13 cellular contexts compared by ENCODE assay signal in genomic region chr12:81962126-81962856, GRCh38.
DNase-seq lines count a peak whose midpoint lies in the region; ATAC-seq and TF ChIP-seq lines count a peak whose summit lies in the region.
"Had no signal": no experiment of that assay in that cellular context is flagged by ENCODE, and none has a peak within 500 bp of the region (broad histone marks: within the 10 kb centered on the region; RNA-seq: fewer than 3 reads in every experiment).

No MANE protein-coding gene starts in this region.

- ATAC-seq in GM19463 (IDR thresholded peaks at IDR 0.05; ENCODE audit: unreplicated experiment) (peak; percentile 59), HG03342 (IDR thresholded peaks at IDR 0.05; ENCODE audit: unreplicated experiment) (no peak)

- no peaks in the 10 kb centered on the region for H3K4me1 Mint-ChIP-seq in HFFc6 (ENCODE audit: low read depth)
- H3K4me1 Mint-ChIP-seq: CD4-positive, CD25-positive, alpha-beta regulatory T cell had no signal

- no peaks in the 10 kb centered on the region for H3K27me3 Mint-ChIP-seq in HFFc6 (ENCODE audit: insufficient read depth)
- H3K27me3 Mint-ChIP-seq: CD4-positive, CD25-positive, alpha-beta regulatory T cell had no signal

- no peak overlapping the region for H3K27ac Mint-ChIP-seq in HFFc6
- H3K27ac Mint-ChIP-seq: CD4-positive, CD25-positive, alpha-beta regulatory T cell had no signal

- DNase-seq in NCI-H69 (lab: John Stamatoyannopoulos, UW) (peak; percentile 85), kidney glomerular epithelial cell (lab: John Stamatoyannopoulos, UW) (peak; percentile 27), renal cortical epithelial cell (ENCODE audit: low read depth) (peak; percentile 82), GM10266 (ENCODE audit: extremely low spot score) (no peak), HFFc6 (no peak)
- DNase-seq: ACHN; Calu3; CD4-positive, CD25-positive, alpha-beta regulatory T cell; DMS 273 treated with DMSO at 0.1 percent for 48 hours; DMS79; GOT3 had no signal

- no peak for TF ChIP-seq CTCF in GM10266 (IDR thresholded peaks at IDR 0.05; ENCODE audit: control insufficient read depth, insufficient read depth, low read depth, missing control alignments)
- TF ChIP-seq CTCF in HFFc6 (IDR thresholded peaks at IDR 0.05), result no peak

- H3K4me3 Mint-ChIP-seq in HFFc6, result no peak overlapping the region
- H3K4me3 Mint-ChIP-seq: CD4-positive, CD25-positive, alpha-beta regulatory T cell had no signal

- H3K9me3 Mint-ChIP-seq in HFFc6, result peaks cover 34% of the 10 kb centered on the region

- no peaks in the 10 kb centered on the region for H3K36me3 Mint-ChIP-seq in HFFc6 (ENCODE audit: low read depth)
- H3K36me3 Mint-ChIP-seq: CD4-positive, CD25-positive, alpha-beta regulatory T cell had no signal

Comparison
In these comparisons a context has a peak if more than half of its experiments do, and no peak if none do; other contexts are left out.
1. DNase-seq: peak in NCI-H69 (single experiment), kidney glomerular epithelial cell (single experiment) and renal cortical epithelial cell (single experiment); none in GM10266 (single experiment) and HFFc6 (single experiment).